In genomic region chr20:33687370-33687915, GRCh38 we compare ENCODE assay signal across 1 cellular context.
TF ChIP-seq lines count a peak whose summit lies in the region.

No MANE protein-coding gene starts in this region.

TF ChIP-seq in IMR-90, 13 proteins besides CTCF, POLR2A, EP300 and RAD21:
- TF ChIP-seq FOS (IDR thresholded peaks at IDR 0.05; ENCODE audit: low read depth, low read length): no peak
- no peak for TF ChIP-seq CHD1 (IDR thresholded peaks at IDR 0.05; ENCODE audit: low read depth, low read length)
- TF ChIP-seq, protein P1, sequence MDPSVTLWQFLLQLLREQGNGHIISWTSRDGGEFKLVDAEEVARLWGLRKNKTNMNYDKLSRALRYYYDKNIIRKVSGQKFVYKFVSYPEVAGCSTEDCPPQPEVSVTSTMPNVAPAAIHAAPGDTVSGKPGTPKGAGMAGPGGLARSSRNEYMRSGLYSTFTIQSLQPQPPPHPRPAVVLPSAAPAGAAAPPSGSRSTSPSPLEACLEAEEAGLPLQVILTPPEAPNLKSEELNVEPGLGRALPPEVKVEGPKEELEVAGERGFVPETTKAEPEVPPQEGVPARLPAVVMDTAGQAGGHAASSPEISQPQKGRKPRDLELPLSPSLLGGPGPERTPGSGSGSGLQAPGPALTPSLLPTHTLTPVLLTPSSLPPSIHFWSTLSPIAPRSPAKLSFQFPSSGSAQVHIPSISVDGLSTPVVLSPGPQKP (IDR thresholded peaks at IDR 0.05; ENCODE audit: borderline replicate concordance, low read depth, low read length): no peak
- no peak for TF ChIP-seq MXI1 (IDR thresholded peaks at IDR 0.05; ENCODE audit: borderline replicate concordance, low read depth, low read length)
- no peak for TF ChIP-seq CEBPB (IDR thresholded peaks at IDR 0.05; ENCODE audit: low read depth, low read length)
- TF ChIP-seq, protein P2, sequence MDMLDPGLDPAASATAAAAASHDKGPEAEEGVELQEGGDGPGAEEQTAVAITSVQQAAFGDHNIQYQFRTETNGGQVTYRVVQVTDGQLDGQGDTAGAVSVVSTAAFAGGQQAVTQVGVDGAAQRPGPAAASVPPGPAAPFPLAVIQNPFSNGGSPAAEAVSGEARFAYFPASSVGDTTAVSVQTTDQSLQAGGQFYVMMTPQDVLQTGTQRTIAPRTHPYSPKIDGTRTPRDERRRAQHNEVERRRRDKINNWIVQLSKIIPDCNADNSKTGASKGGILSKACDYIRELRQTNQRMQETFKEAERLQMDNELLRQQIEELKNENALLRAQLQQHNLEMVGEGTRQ (IDR thresholded peaks at IDR 0.05; ENCODE audit: low read depth, low read length): no peak
- TF ChIP-seq RFX5 (IDR thresholded peaks at IDR 0.05; ENCODE audit: low read depth, low read length): no peak
- TF ChIP-seq MAFK (IDR thresholded peaks at IDR 0.05; ENCODE audit: low read depth, low read length): no peak
- TF ChIP-seq SMC3 (IDR thresholded peaks at IDR 0.05; ENCODE audit: low read depth, low read length): no peak
- TF ChIP-seq NFE2L2 (IDR thresholded peaks at IDR 0.05; ENCODE audit: low read depth, low read length): no peak
- no peak for TF ChIP-seq MAZ (IDR thresholded peaks at IDR 0.05; ENCODE audit: borderline replicate concordance, low read depth, low read length)
- TF ChIP-seq RCOR1 (IDR thresholded peaks at IDR 0.05; ENCODE audit: insufficient replicate concordance, low read length): no peak
- TF ChIP-seq BHLHE40 (IDR thresholded peaks at IDR 0.05; ENCODE audit: low read depth, low read length): no peak
